Comparison of ENCODE assay signal across 1 cellular context in genomic region chr11:62386083-62386482, GRCh38.
TF ChIP-seq lines count a peak whose summit lies in the region.

No MANE protein-coding gene starts in this region.

TF ChIP-seq in K562, 482 proteins besides CTCF, POLR2A, EP300 and RAD21:
- TF ChIP-seq ESRRA (IDR thresholded peaks at IDR 0.05; ENCODE audit: borderline replicate concordance, low read depth) = peak; percentile 59; the same call in 1 of the 2 replicates
